2 cellular contexts compared by ENCODE assay signal in the genomic region with DNA sequence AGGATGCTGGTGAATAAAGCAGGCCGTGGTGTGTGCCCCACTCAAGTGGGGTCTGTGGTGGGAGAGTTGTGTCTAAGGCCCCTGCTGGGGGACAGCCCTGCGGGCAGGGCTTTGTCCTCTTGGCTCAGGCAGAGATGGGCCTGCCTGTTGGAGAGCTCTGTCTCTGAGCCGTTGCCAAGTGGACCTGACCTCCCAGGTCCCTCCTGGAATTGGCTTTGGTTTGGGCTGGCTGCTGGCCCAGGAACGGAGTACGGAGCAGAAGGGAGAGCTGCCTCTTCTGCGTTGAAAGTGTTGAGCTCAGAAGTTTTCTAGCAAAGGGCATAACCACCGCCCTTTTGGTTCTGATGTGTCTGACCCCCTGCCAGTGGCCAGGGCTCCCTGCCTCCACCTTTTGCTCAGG.
TF ChIP-seq lines count a peak whose summit lies in the region.

No MANE protein-coding gene starts in this region.

TF ChIP-seq in SK-N-SH, 30 proteins besides CTCF, POLR2A, EP300 and RAD21 (continued from another document):
- TF ChIP-seq, protein P1, sequence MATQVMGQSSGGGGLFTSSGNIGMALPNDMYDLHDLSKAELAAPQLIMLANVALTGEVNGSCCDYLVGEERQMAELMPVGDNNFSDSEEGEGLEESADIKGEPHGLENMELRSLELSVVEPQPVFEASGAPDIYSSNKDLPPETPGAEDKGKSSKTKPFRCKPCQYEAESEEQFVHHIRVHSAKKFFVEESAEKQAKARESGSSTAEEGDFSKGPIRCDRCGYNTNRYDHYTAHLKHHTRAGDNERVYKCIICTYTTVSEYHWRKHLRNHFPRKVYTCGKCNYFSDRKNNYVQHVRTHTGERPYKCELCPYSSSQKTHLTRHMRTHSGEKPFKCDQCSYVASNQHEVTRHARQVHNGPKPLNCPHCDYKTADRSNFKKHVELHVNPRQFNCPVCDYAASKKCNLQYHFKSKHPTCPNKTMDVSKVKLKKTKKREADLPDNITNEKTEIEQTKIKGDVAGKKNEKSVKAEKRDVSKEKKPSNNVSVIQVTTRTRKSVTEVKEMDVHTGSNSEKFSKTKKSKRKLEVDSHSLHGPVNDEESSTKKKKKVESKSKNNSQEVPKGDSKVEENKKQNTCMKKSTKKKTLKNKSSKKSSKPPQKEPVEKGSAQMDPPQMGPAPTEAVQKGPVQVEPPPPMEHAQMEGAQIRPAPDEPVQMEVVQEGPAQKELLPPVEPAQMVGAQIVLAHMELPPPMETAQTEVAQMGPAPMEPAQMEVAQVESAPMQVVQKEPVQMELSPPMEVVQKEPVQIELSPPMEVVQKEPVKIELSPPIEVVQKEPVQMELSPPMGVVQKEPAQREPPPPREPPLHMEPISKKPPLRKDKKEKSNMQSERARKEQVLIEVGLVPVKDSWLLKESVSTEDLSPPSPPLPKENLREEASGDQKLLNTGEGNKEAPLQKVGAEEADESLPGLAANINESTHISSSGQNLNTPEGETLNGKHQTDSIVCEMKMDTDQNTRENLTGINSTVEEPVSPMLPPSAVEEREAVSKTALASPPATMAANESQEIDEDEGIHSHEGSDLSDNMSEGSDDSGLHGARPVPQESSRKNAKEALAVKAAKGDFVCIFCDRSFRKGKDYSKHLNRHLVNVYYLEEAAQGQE (IDR thresholded peaks at IDR 0.05; ENCODE audit: low read depth, low read length): no peak
- TF ChIP-seq RCOR1 (IDR thresholded peaks at IDR 0.05; ENCODE audit: low read length): no peak
- TF ChIP-seq NFIC (IDR thresholded peaks at IDR 0.05; ENCODE audit: borderline replicate concordance): no peak
- TF ChIP-seq RFX5 (IDR thresholded peaks at IDR 0.05; ENCODE audit: low read length): no peak
- TF ChIP-seq, protein P2, sequence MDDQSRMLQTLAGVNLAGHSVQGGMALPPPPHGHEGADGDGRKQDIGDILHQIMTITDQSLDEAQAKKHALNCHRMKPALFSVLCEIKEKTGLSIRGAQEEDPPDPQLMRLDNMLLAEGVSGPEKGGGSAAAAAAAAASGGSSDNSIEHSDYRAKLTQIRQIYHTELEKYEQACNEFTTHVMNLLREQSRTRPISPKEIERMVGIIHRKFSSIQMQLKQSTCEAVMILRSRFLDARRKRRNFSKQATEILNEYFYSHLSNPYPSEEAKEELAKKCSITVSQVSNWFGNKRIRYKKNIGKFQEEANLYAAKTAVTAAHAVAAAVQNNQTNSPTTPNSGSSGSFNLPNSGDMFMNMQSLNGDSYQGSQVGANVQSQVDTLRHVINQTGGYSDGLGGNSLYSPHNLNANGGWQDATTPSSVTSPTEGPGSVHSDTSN (IDR thresholded peaks at IDR 0.05): no peak
- no peak for TF ChIP-seq TAF1 (IDR thresholded peaks at IDR 0.05; ENCODE audit: borderline replicate concordance, low read depth, low read length)
- TF ChIP-seq, protein P3, sequence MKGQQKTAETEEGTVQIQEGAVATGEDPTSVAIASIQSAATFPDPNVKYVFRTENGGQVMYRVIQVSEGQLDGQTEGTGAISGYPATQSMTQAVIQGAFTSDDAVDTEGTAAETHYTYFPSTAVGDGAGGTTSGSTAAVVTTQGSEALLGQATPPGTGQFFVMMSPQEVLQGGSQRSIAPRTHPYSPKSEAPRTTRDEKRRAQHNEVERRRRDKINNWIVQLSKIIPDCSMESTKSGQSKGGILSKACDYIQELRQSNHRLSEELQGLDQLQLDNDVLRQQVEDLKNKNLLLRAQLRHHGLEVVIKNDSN (IDR thresholded peaks at IDR 0.05; ENCODE audit: borderline replicate concordance, low read depth): no peak
- TF ChIP-seq CHD2 (IDR thresholded peaks at IDR 0.05; ENCODE audit: low read length, partially characterized antibody): no peak
- TF ChIP-seq, protein P4, sequence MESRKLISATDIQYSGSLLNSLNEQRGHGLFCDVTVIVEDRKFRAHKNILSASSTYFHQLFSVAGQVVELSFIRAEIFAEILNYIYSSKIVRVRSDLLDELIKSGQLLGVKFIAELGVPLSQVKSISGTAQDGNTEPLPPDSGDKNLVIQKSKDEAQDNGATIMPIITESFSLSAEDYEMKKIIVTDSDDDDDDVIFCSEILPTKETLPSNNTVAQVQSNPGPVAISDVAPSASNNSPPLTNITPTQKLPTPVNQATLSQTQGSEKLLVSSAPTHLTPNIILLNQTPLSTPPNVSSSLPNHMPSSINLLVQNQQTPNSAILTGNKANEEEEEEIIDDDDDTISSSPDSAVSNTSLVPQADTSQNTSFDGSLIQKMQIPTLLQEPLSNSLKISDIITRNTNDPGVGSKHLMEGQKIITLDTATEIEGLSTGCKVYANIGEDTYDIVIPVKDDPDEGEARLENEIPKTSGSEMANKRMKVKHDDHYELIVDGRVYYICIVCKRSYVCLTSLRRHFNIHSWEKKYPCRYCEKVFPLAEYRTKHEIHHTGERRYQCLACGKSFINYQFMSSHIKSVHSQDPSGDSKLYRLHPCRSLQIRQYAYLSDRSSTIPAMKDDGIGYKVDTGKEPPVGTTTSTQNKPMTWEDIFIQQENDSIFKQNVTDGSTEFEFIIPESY (IDR thresholded peaks at IDR 0.05; ENCODE audit: borderline replicate concordance, low read depth): no peak
- no peak for TF ChIP-seq JUND (IDR thresholded peaks at IDR 0.05)
- TF ChIP-seq TEAD4 (IDR thresholded peaks at IDR 0.05; ENCODE audit: borderline replicate concordance, insufficient read depth): no peak
- TF ChIP-seq SIN3A (IDR thresholded peaks at IDR 0.05; ENCODE audit: borderline replicate concordance, low read depth, low read length): no peak
- no peak for TF ChIP-seq POLR2AphosphoS5 (IDR thresholded peaks at IDR 0.05; ENCODE audit: low read depth, low read length)
- TF ChIP-seq ELF1 (IDR thresholded peaks at IDR 0.05): no peak
TF ChIP-seq in SK-N-SH: peak in this region for 0.

TF ChIP-seq in SK-N-SH treated with all-trans-retinoic acid at 6 μM for 48 hours, 23 proteins besides CTCF, POLR2A, EP300 and RAD21 (continued from another document):
- TF ChIP-seq, protein P5, sequence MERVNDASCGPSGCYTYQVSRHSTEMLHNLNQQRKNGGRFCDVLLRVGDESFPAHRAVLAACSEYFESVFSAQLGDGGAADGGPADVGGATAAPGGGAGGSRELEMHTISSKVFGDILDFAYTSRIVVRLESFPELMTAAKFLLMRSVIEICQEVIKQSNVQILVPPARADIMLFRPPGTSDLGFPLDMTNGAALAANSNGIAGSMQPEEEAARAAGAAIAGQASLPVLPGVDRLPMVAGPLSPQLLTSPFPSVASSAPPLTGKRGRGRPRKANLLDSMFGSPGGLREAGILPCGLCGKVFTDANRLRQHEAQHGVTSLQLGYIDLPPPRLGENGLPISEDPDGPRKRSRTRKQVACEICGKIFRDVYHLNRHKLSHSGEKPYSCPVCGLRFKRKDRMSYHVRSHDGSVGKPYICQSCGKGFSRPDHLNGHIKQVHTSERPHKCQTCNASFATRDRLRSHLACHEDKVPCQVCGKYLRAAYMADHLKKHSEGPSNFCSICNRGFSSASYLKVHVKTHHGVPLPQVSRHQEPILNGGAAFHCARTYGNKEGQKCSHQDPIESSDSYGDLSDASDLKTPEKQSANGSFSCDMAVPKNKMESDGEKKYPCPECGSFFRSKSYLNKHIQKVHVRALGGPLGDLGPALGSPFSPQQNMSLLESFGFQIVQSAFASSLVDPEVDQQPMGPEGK (CRISPR knock-in tag; IDR thresholded peaks at IDR 0.05; ENCODE audit: borderline replicate concordance): no peak
- no peak for TF ChIP-seq OSR1 (CRISPR knock-in tag; IDR thresholded peaks at IDR 0.05)
- TF ChIP-seq, protein P6, sequence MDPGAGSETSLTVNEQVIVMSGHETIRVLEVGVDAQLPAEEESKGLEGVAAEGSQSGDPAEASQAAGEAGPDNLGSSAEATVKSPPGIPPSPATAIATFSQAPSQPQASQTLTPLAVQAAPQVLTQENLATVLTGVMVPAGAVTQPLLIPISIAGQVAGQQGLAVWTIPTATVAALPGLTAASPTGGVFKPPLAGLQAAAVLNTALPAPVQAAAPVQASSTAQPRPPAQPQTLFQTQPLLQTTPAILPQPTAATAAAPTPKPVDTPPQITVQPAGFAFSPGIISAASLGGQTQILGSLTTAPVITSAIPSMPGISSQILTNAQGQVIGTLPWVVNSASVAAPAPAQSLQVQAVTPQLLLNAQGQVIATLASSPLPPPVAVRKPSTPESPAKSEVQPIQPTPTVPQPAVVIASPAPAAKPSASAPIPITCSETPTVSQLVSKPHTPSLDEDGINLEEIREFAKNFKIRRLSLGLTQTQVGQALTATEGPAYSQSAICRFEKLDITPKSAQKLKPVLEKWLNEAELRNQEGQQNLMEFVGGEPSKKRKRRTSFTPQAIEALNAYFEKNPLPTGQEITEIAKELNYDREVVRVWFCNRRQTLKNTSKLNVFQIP (CRISPR knock-in tag; IDR thresholded peaks at IDR 0.05; ENCODE audit: borderline replicate concordance, low read depth): no peak
- TF ChIP-seq ZNF8 (CRISPR knock-in tag; IDR thresholded peaks at IDR 0.05): no peak
- TF ChIP-seq ISL1 (CRISPR knock-in tag; IDR thresholded peaks at IDR 0.05): no peak
